Comparison of ENCODE assay signal across 1 cellular context in the genomic region with DNA sequence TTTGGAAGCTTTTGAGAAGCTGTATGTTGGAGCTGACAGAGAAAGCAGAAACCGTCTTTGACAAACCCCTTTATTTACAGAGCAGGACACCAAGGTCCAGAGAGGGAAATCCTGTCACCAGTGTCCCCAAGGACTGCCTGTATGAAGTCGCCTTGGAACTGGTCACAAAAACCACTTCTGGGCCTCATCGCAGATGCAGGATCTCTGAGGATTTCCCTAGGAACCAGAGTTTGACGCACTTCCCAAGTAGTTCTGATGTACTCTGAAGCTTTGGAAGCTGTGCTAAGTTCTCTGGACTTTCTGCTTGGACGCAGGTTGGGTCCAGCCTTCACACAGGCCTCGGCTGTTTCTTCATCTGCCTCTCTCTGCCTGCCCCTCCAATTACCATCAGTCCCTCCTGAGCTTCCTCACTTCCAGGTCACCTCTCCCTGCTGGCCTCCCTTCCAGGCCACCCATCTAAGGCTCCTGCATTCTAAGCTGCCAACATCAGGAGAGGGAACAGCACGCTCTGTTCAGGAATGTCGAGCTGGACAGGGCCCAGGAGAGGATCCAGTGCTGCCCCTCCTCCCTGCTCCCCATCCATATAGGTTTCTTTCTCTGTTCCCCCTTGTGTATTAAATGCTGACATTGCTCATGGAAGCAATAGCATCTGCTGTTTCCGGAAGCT.
TF ChIP-seq lines count a peak whose summit lies in the region.

No MANE protein-coding gene starts in this region.

TF ChIP-seq in IMR-90, 13 proteins besides CTCF, POLR2A, EP300 and RAD21 (continued from another document):
- TF ChIP-seq ELK1 (IDR thresholded peaks at IDR 0.05; ENCODE audit: borderline replicate concordance, low read depth, low read length) = no peak
- no peak for TF ChIP-seq MAFK (IDR thresholded peaks at IDR 0.05; ENCODE audit: low read depth, low read length)
- TF ChIP-seq RCOR1 (IDR thresholded peaks at IDR 0.05; ENCODE audit: insufficient replicate concordance, low read length) = no peak
- TF ChIP-seq CHD1 (IDR thresholded peaks at IDR 0.05; ENCODE audit: low read depth, low read length) = no peak
- TF ChIP-seq FOS (IDR thresholded peaks at IDR 0.05; ENCODE audit: low read depth, low read length) = no peak
